In the genomic region with DNA sequence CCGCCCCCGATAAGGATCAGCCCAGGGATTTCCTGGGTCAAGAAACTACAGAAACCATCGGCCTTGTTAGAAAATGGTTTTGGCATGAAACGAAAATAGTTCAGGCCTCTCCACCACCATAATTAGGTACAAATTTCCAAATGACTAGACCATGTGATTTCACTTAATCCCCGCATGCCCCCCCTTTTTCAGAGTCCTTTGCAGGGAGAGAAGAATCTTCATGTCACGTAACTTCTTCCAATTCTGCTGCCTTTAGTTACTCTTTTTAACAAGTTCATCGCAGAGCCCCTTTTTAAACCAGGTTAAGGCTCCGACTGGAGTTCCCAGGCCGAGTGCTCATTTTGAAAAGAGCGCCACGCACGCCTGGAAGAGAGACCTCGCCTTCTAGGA, we compare ENCODE assay signal across 11 cellular contexts. TPM values are rescaled to one million over a fixed set of nuclear protein-coding genes. Genes with fewer than 3 reads are reported as not detected.
DNase-seq lines count a peak whose midpoint lies in the region; ATAC-seq and TF ChIP-seq lines count a peak whose summit lies in the region.
"Had no signal": no experiment of that assay in that cellular context is flagged by ENCODE, and none has a peak within 500 bp of the region (broad histone marks: within the 10 kb centered on the region; RNA-seq: fewer than 3 reads in every experiment).

No MANE protein-coding gene starts in this region.

- H3K4me3 ChIP-seq in heart left ventricle (peak overlapping the region in 11 of 12 donors; percentile 62 to 93 (median 81)), upper lobe of right lung (peak overlapping the region; percentile 57)

- no peak for TF ChIP-seq CTCF in heart left ventricle (IDR thresholded peaks at IDR 0.05)
- TF ChIP-seq CTCF in upper lobe of right lung (IDR thresholded peaks at IDR 0.05): no peak

- WGBS in heart left ventricle, 4 donors: 28 to 46% (median 39%) methylated on average over 13 of the region's 13 CpGs

- intact Hi-C loops in heart left ventricle (cut with DNase I): loop anchor here in 7 of 10 donors (5.0 to 10.0 kb wide), 7 partner anchors 139 to 359 kb away; a partner anchor contains a TSS
- intact Hi-C loops in Right ventricle myocardium superior (cut with DNase I): no loop called here
- intact Hi-C loops in upper lobe of right lung (cut with DNase I): loop anchor here (5.0 kb wide), 1 partner anchor 184 kb away; no protein-coding TSS in a partner anchor

- no peak for TF ChIP-seq POLR2A in heart left ventricle (IDR thresholded peaks at IDR 0.05)

- ATAC-seq in heart left ventricle: no peak
- no peak for ATAC-seq in Right ventricle myocardium superior (ENCODE audit: poor library complexity)
- no peak for ATAC-seq in upper lobe of right lung
- ATAC-seq in GM19455 (IDR thresholded peaks at IDR 0.05; ENCODE audit: unreplicated experiment): no peak
- no peak for ATAC-seq in HG02610 (IDR thresholded peaks at IDR 0.05; ENCODE audit: unreplicated experiment)

- DNase-seq in heart left ventricle: no peak
- no peak for DNase-seq in Right ventricle myocardium superior
- DNase-seq in dedifferentiated amniotic fluid mesenchymal stem cell (ENCODE audit: extremely low spot score): peak; percentile 17
- DNase-seq in myocyte (ENCODE audit: low read depth): peak; percentile 40
- DNase-seq in upper lobe of right lung: no peak
- no peak for DNase-seq in stimulated activated CD4-positive, alpha-beta T cell treated with anti-CD3 and anti-CD28 coated beads, Interleukin-4, amount 100 ng/mL, for 1 hour
- DNase-seq: activated CD4-positive, alpha-beta T cell treated with anti-CD3 and anti-CD28 coated beads for 48 hours; NCI-H1092 treated with DMSO at 0.1 percent for 48 hours; OCI-M1 had no signal

- H3K9me3 ChIP-seq in heart left ventricle (no peaks in the 10 kb centered on the region), upper lobe of right lung (no peaks in the 10 kb centered on the region)

- peaks cover 0 to 83% (median 35%) of the 10 kb centered on the region in 12 donors for H3K4me1 ChIP-seq in heart left ventricle
- peaks cover 30% of the 10 kb centered on the region for H3K4me1 ChIP-seq in upper lobe of right lung

- H3K27ac ChIP-seq in heart left ventricle (peak overlapping the region in 11 of 12 donors; percentile 78 to 97 (median 91)), upper lobe of right lung (peak overlapping the region; percentile 47)

- H3K27me3 ChIP-seq in heart left ventricle (peaks cover 0 to 38% (median 0%) of the 10 kb centered on the region in 9 donors), upper lobe of right lung (peaks cover 10% of the 10 kb centered on the region)

- H3K36me3 ChIP-seq in heart left ventricle (peaks cover 0 to 15% (median 6%) of the 10 kb centered on the region in 9 donors), upper lobe of right lung (peaks cover 4% of the 10 kb centered on the region)

RNA-seq across cellular contexts. Expression of a gene that starts 3.4 kb away (rescaled TPM):
- 10 to 100 TPM; 19.4 to 50.9 (median 23.3) TPM for total RNA-seq in heart left ventricle
- 10 to 100 TPM; 11.8 to 17.9 TPM for polyA plus RNA-seq in heart left ventricle
- total RNA-seq in Right ventricle myocardium superior: 34.5 TPM
- 38.6 and 48.4 TPM in 2 replicates for total RNA-seq in myocyte
- 46.7 TPM for polyA plus RNA-seq in myocyte (2012)
- 57.1 TPM for total RNA-seq in upper lobe of right lung

Comparison
In these comparisons a context has a peak if more than half of its experiments do, and no peak if none do; other contexts are left out.
1. DNase-seq: peak in dedifferentiated amniotic fluid mesenchymal stem cell (single experiment) and myocyte (single experiment); none in heart left ventricle (0 of 5), Right ventricle myocardium superior (single experiment), upper lobe of right lung (single experiment) and stimulated activated CD4-positive, alpha-beta T cell treated with anti-CD3 and anti-CD28 coated beads, Interleukin-4, amount 100 ng/mL, for 1 hour (single experiment).